Comparison of ENCODE assay signal across 1 cellular context in the genomic region with DNA sequence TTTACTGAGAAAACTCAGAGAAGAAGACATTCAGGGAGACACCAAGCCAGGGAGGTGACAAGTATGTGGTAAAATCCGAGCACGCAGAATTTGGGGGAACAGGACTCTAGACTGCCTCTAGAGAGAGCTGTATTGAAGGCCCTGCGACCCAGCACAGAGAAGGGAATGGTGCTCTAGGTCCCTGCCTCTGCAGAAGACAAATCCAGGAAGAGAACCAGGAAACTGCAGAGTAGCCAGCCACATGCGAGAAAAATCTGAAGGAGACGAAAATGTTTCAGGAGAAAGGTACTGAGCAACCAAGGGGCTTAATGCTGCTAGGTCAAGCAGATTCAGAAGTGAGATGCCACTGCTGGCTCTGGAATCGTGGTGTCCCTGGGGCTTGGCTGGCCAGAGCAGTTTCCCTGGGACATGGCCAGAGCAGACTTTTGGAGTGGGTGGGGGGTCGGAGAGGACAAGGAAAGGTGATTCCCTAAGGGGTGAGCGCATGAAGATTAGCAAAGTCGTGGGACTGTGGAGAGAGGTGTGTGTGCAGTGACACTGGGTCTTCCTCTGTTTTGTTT.
TF ChIP-seq lines count a peak whose summit lies in the region.

No MANE protein-coding gene starts in this region.

TF ChIP-seq in HepG2, 621 proteins besides CTCF, POLR2A, EP300 and RAD21:
- no peak for TF ChIP-seq ZNF234 (CRISPR knock-in tag; conservative IDR thresholded peaks at IDR 0.05)
- TF ChIP-seq ZNF33B (CRISPR knock-in tag; IDR thresholded peaks at IDR 0.05) = no peak
- no peak for TF ChIP-seq BCL6 (CRISPR knock-in tag; IDR thresholded peaks at IDR 0.05)
- no peak for TF ChIP-seq POGK (CRISPR knock-in tag; conservative IDR thresholded peaks at IDR 0.05)
- TF ChIP-seq, protein P1, sequence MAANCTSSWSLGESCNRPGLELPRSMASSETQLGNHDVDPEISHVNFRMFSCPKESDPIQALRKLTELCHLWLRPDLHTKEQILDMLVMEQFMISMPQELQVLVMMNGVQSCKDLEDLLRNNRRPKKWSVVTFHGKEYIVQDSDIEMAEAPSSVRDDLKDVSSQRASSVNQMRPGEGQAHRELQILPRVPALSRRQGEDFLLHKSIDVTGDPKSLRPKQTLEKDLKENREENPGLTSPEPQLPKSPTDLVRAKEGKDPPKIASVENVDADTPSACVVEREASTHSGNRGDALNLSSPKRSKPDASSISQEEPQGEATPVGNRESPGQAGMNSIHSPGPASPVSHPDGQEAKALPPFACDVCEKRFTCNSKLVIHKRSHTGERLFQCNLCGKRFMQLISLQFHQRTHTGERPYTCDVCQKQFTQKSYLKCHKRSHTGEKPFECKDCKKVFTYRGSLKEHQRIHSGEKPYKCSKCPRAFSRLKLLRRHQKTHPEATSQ (CRISPR knock-in tag; IDR thresholded peaks at IDR 0.05; ENCODE audit: borderline replicate concordance) = no peak
- no peak for TF ChIP-seq FOXJ3 (CRISPR knock-in tag; IDR thresholded peaks at IDR 0.05; ENCODE audit: borderline replicate concordance)
- no peak for TF ChIP-seq TAF1 (CRISPR knock-in tag; IDR thresholded peaks at IDR 0.05)
- TF ChIP-seq GZF1 (CRISPR knock-in tag; IDR thresholded peaks at IDR 0.05) = no peak
- no peak for TF ChIP-seq BHLHE40 (IDR thresholded peaks at IDR 0.05; ENCODE audit: low read length)
